In the genomic region with DNA sequence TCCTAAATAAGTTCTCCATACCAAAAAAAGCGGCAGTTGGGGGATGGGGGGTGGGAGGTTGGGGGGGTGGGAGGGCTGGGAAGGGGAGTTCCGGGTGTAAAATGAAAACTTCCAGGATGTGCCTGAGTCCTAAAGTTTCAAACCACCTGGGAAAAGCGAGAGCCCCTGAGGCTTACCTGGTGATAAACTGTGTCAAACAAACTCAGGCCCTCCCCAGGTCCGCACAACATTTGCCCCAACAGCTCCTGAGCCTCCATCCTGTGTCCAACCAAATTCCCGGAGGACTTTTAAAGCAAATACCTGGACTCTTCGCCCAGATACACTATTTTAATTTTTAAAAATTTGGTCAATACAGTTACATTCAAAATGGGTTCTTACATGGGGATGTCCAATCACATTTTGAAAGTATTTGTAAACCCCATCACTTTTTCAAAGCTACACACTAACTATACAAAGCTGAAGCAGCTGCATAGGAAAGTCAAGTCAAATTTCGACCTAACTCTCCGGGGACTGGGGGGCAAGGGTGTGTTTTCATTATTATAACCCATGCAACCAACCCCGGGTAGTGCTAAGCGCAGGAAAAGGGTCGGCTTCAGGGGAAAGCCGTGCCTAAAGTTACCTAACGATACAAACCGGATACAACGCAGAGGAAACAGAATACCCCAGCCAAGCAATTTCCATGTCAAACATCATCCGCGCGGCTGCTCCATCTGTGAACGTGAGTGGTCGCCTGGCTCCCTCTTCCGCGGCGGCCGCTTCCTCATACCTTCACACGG, we compare ENCODE assay signal across 11 cellular contexts. TPM values are rescaled to one million over a fixed set of nuclear protein-coding genes. Genes with fewer than 3 reads are reported as not detected.
DNase-seq lines count a peak whose midpoint lies in the region; ATAC-seq, FAIRE-seq and TF ChIP-seq lines count a peak whose summit lies in the region.
"Had no signal": no experiment of that assay in that cellular context is flagged by ENCODE, and none has a peak within 500 bp of the region (broad histone marks: within the 10 kb centered on the region; RNA-seq: fewer than 3 reads in every experiment).

No MANE protein-coding gene starts in this region.

- CTCF ChIA-PET in HepG2 (lab: Yijun Ruan, JAX; ENCODE audit: low intra/inter-chr PET ratio, low total read pairs): no interaction called here

- 1% methylated on average over 25 of the region's 25 CpGs for WGBS in hepatocyte (ENCODE audit: low lambda C conversion rate, missing lambda C conversion rate)
- 4% methylated on average over 21 of the region's 25 CpGs for WGBS in suprapubic skin
- 4 to 5% methylated on average over 3 to 25 of the region's 25 CpGs for WGBS in transverse colon (ENCODE audit: low coverage in 1 of 2), 2 donors
- 18% methylated on average over 17 of the region's 25 CpGs for WGBS in HepG2 (ENCODE audit: low lambda C conversion rate)

- peaks cover 25% of the 10 kb centered on the region for H3K4me1 ChIP-seq in hepatocyte (ENCODE audit: insufficient read depth)
- H3K4me1 ChIP-seq in suprapubic skin: peaks cover 34% of the 10 kb centered on the region
- H3K4me1 ChIP-seq in transverse colon: peaks cover 17 to 36% (median 29%) of the 10 kb centered on the region in 4 donors
- 0 out of 2 replicates have a peak, but pooled peaks cover 5% of the 10 kb centered on the region for H3K4me1 ChIP-seq in HepG2 (ENCODE audit: insufficient read depth, low read length)

- H3K9ac ChIP-seq in HepG2 (ENCODE audit: insufficient read depth, low read depth, low read length): no peak overlapping the region

- no peak for TF ChIP-seq POLR2A in suprapubic skin (IDR thresholded peaks at IDR 0.05)
- TF ChIP-seq POLR2A in transverse colon (IDR thresholded peaks at IDR 0.05): no peak
- TF ChIP-seq POLR2A in HepG2 (IDR thresholded peaks at IDR 0.05; ENCODE audit: insufficient read depth in 1 of 2, low read depth in 2 of 2, low read length in 2 of 2): no peak

- TF ChIP-seq EP300 in suprapubic skin (IDR thresholded peaks at IDR 0.05) (no peak), transverse colon (IDR thresholded peaks at IDR 0.05; ENCODE audit: low read depth) (no peak), HepG2 (IDR thresholded peaks at IDR 0.05; ENCODE audit: low read depth in 2 of 2, low read length in 2 of 2) (no peak), HepG2 (CRISPR knock-in tag; IDR thresholded peaks at IDR 0.05; ENCODE audit: borderline replicate concordance) (no peak)

- no peak for ATAC-seq in HepG2

- POLR2A ChIA-PET in HepG2 (lab: Yijun Ruan, JAX): no interaction called here

- intact Hi-C loops in transverse colon (cut with DNase I; ENCODE audit: low total_unique reads): no loop called here
- intact Hi-C loops in HepG2 (cut with micrococcal nuclease; ENCODE audit: unreplicated experiment): no loop called here

- peak overlapping the region; percentile 95 for H3K4me3 Mint-ChIP-seq in T-helper 1 cell treated with Interleukin-12 subunit alpha and Interleukin-12 subunit beta and Interleukin-4 antibody, amounts not matched to agents 30 μg/mL and 1 μg/mL, for 36 hours

- no peaks in the 10 kb centered on the region for H3K9me3 ChIP-seq in hepatocyte (ENCODE audit: low read depth)
- no peaks in the 10 kb centered on the region for H3K9me3 ChIP-seq in suprapubic skin
- no peaks in the 10 kb centered on the region for H3K9me3 ChIP-seq in transverse colon
- H3K9me3 ChIP-seq in HepG2 (ENCODE audit: low read length): no peaks in the 10 kb centered on the region

- H3K9me3 Mint-ChIP-seq in T-helper 1 cell treated with Interleukin-12 subunit alpha and Interleukin-12 subunit beta and Interleukin-4 antibody, amounts not matched to agents 30 μg/mL and 1 μg/mL, for 36 hours: peaks cover 17% of the 10 kb centered on the region

- no peak for FAIRE-seq in HepG2 (lab: Jason Lieb, UNC)

- in situ Hi-C loops in transverse colon (cut with MboI; ENCODE audit: low pct_ligation_motif_present in 1 of 4, low pct_unique_long_range_greater_than_20kb in 1 of 4, low sequenced_read_pairs in 3 of 4): no loop called here
- in situ Hi-C loops in HepG2 (cut with HindIII; ENCODE audit: extremely low pct_ligation_motif_present, low pct_unique_long_range_greater_than_20kb): no loop called here

- H3K36me3 ChIP-seq in hepatocyte (replicated peaks; ENCODE audit: insufficient read depth, low read depth) (no peaks in the 10 kb centered on the region), suprapubic skin (no peaks in the 10 kb centered on the region), transverse colon (no peaks in the 10 kb centered on the region), HepG2 (replicated peaks in 1 of 2; ENCODE audit: control insufficient read depth in 1 of 2, insufficient read depth in 2 of 2, low read length in 2 of 2) (no peaks in the 10 kb centered on the region)

- H4K20me1 ChIP-seq in hepatocyte (ENCODE audit: insufficient read depth, poor library complexity, severe bottlenecking) (no peaks in the 10 kb centered on the region), HepG2 (ENCODE audit: insufficient read depth, low read length) (no peaks in the 10 kb centered on the region)

- no TSS peak for BruUV-seq in HepG2 (replicated peaks; lab: Mats Ljungman, UMichigan)

- H2AFZ ChIP-seq in hepatocyte: no peak overlapping the region
- no peak overlapping the region for H2AFZ ChIP-seq in HepG2 (ENCODE audit: low read length)

- H3K27ac Mint-ChIP-seq in T-helper 1 cell treated with Interleukin-12 subunit alpha and Interleukin-12 subunit beta and Interleukin-4 antibody, amounts not matched to agents 30 μg/mL and 1 μg/mL, for 36 hours: peak overlapping the region; percentile 55

- peaks cover 87% of the 10 kb centered on the region for H3K27me3 Mint-ChIP-seq in T-helper 1 cell treated with Interleukin-12 subunit alpha and Interleukin-12 subunit beta and Interleukin-4 antibody, amounts not matched to agents 30 μg/mL and 1 μg/mL, for 36 hours (ENCODE audit: low read depth)

- H3K4me3 ChIP-seq in hepatocyte (no peak overlapping the region), suprapubic skin (peak overlapping the region; percentile 54), transverse colon (no peak overlapping the region), HepG2 (replicated peaks in 1 of 3; ENCODE audit: insufficient read depth in 1 of 3, low read depth in 2 of 3, low read length in 3 of 3) (no peak overlapping the region)

- peaks cover 23% of the 10 kb centered on the region for H3K36me3 Mint-ChIP-seq in T-helper 1 cell treated with Interleukin-12 subunit alpha and Interleukin-12 subunit beta and Interleukin-4 antibody, amounts not matched to agents 30 μg/mL and 1 μg/mL, for 36 hours (ENCODE audit: low read depth)

- no peaks in the 10 kb centered on the region for H3K9me2 ChIP-seq in hepatocyte (replicated peaks; ENCODE audit: insufficient read depth)

- H3K79me2 ChIP-seq in hepatocyte (no peaks in the 10 kb centered on the region), HepG2 (ENCODE audit: insufficient read depth, low read length) (no peaks in the 10 kb centered on the region)

- peak overlapping the region; percentile 74 for H3K4me2 ChIP-seq in hepatocyte
- no peak overlapping the region; the same call in 1 of the 2 replicates for H3K4me2 ChIP-seq in HepG2 (ENCODE audit: low read depth, low read length)

- H3K27me3 ChIP-seq in hepatocyte: peaks cover 99% of the 10 kb centered on the region
- peaks cover 100% of the 10 kb centered on the region for H3K27me3 ChIP-seq in suprapubic skin
- peaks cover 100% of the 10 kb centered on the region for H3K27me3 ChIP-seq in transverse colon
- H3K27me3 ChIP-seq in HepG2 (ENCODE audit: control insufficient read depth in 1 of 2, insufficient read depth in 2 of 2, low read length in 2 of 2): peaks cover 16 to 92% of the 10 kb centered on the region in 2 experiments

- peaks cover 68% of the 10 kb centered on the region for H3K4me1 Mint-ChIP-seq in T-helper 1 cell treated with Interleukin-12 subunit alpha and Interleukin-12 subunit beta and Interleukin-4 antibody, amounts not matched to agents 30 μg/mL and 1 μg/mL, for 36 hours (ENCODE audit: low read depth)

- TF ChIP-seq CTCF in hepatocyte (IDR thresholded peaks at IDR 0.05; ENCODE audit: poor library complexity) (no peak), suprapubic skin (IDR thresholded peaks at IDR 0.05) (no peak), transverse colon (IDR thresholded peaks at IDR 0.05) (no peak), HepG2 (CRISPR knock-in tag; IDR thresholded peaks at IDR 0.05) (no peak)

- peak; percentile 44 for DNase-seq in activated T-cell treated with anti-CD3 and anti-CD28 coated beads, Interleukin-2, amount 50 U/mL, for 1 hour
- DNase-seq in activated T-cell treated with anti-CD3 and anti-CD28 coated beads for 4 hours (no peak), hepatocyte (ENCODE audit: low spot score) (no peak), suprapubic skin (ENCODE audit: low spot score in 2 of 2) (no peak), transverse colon (no peak), amniotic stem cell (lab: John Stamatoyannopoulos, UW) (no peak), HepG2 (ENCODE audit: low spot score) (no peak)

- no peak overlapping the region for H3K27ac ChIP-seq in hepatocyte
- no peak overlapping the region for H3K27ac ChIP-seq in suprapubic skin
- no peak overlapping the region for H3K27ac ChIP-seq in transverse colon
- no peak overlapping the region for H3K27ac ChIP-seq in HepG2 (ENCODE audit: extremely low read length, insufficient read depth, low read length)

- TF ChIP-seq RAD21 in HepG2 (CRISPR knock-in tag; IDR thresholded peaks at IDR 0.05): no peak

TF ChIP-seq in HepG2, 621 proteins besides CTCF, POLR2A, EP300 and RAD21 (continues in another document):
- TF ChIP-seq CCDC6 (CRISPR knock-in tag; IDR thresholded peaks at IDR 0.05): no peak

RNA-seq across cellular contexts. Expression of a gene that starts 0.7 kb away (rescaled TPM):
- total RNA-seq in hepatocyte (not detected in 2 replicates), suprapubic skin (not detected), transverse colon (not detected), HepG2 (2016; rRNA removed; fragmentation: Illumina TruSeq; extraction: Trizol) (not detected in 2 replicates)
- polyA plus RNA-seq in hepatocyte (0.32 TPM in 1 of 2 replicates, not detected in the other), HepG2 (2011; rRNA removed) (not detected in 2 replicates)
- not detected in 2 replicates for total RNA-seq in HepG2 (2016; cell fraction: cytosol; rRNA removed; fragmentation: Illumina TruSeq; extraction: Trizol; ENCODE audit: low read depth)
- total RNA-seq in HepG2 (2016; cell fraction: insoluble cytoplasmic fraction; rRNA removed; fragmentation: Illumina TruSeq; extraction: Trizol): not detected in 2 replicates
- total RNA-seq in HepG2 (2016; cell fraction: membrane; rRNA removed; fragmentation: Illumina TruSeq; extraction: Trizol): not detected in 2 replicates
- total RNA-seq in HepG2 (2016; cell fraction: nucleus; rRNA removed; fragmentation: Illumina TruSeq; extraction: Trizol): not detected in 2 replicates
- not detected in 2 replicates for polyA plus RNA-seq in HepG2 (2011; cell fraction: cytosol; rRNA removed)
- polyA plus RNA-seq in HepG2 (2011; cell fraction: nucleus; rRNA removed): not detected in 2 replicates
- polyA plus RNA-seq in HepG2 (2012): not detected in 2 replicates
- polyA plus RNA-seq in HepG2 (2016; cell fraction: cytosol; fragmentation: Illumina TruSeq; extraction: Trizol; ENCODE audit: low read depth): not detected in 2 replicates
- not detected in 2 replicates for polyA plus RNA-seq in HepG2 (2016; cell fraction: insoluble cytoplasmic fraction; fragmentation: Illumina TruSeq; extraction: Trizol; ENCODE audit: low read depth)
- polyA plus RNA-seq in HepG2 (2016; cell fraction: membrane; fragmentation: Illumina TruSeq; extraction: Trizol; ENCODE audit: low read depth): not detected in 2 replicates
- polyA plus RNA-seq in HepG2 (2016; cell fraction: nucleus; fragmentation: Illumina TruSeq; extraction: Trizol; ENCODE audit: insufficient read depth, low read depth): not detected in 2 replicates
- polyA minus RNA-seq in HepG2 (2011; rRNA and poly(A)+ RNA removed; ENCODE audit: low replicate concordance): not detected in 2 replicates
- polyA minus RNA-seq in HepG2 (2011; cell fraction: cytosol; rRNA and poly(A)+ RNA removed): not detected in 2 replicates
- not detected in 2 replicates for polyA minus RNA-seq in HepG2 (2011; cell fraction: nucleus; rRNA and poly(A)+ RNA removed)
- total RNA-seq: liver had no signal
- polyA plus RNA-seq: BJ, esophagus, liver had no signal
